In genomic region chr2:72143441-72144356, GRCh38 we compare ENCODE assay signal across 8 cellular contexts. TPM values are rescaled to one million over a fixed set of nuclear protein-coding genes. Genes with fewer than 3 reads are reported as not detected.
A peak's percentile ranks its signal among the peaks of the same experiment; 100 is the strongest.
DNase-seq lines count a peak whose midpoint lies in the region; ATAC-seq and TF ChIP-seq lines count a peak whose summit lies in the region.

No MANE protein-coding gene starts in this region.

- no peaks in the 10 kb centered on the region for H3K36me3 ChIP-seq in mucosa of descending colon (ENCODE audit: low read depth)
- no peaks in the 10 kb centered on the region for H3K36me3 ChIP-seq in tibial artery

- H3K27me3 ChIP-seq in tibial artery: peaks cover 0 to 35% of the 10 kb centered on the region in 2 donors

- H3K27ac ChIP-seq in tibial artery: peak overlapping the region; percentile 62 to 65

- peaks cover 61% of the 10 kb centered on the region for H3K4me1 ChIP-seq in mucosa of descending colon (ENCODE audit: low read depth)
- peaks cover 0 to 80% (median 71%) of the 10 kb centered on the region in 4 donors for H3K4me1 ChIP-seq in tibial artery

- H3K4me3 ChIP-seq in mucosa of descending colon (no peak overlapping the region), tibial artery (peak overlapping the region; percentile 52 to 58)

- DNase-seq in activated CD4-positive, alpha-beta T cell treated with anti-CD3 and anti-CD28 coated beads for 48 hours: peak; percentile 28
- DNase-seq in activated CD4-positive, alpha-beta T cell treated with anti-CD3 and anti-CD28 coated beads for 4 hours: no peak
- peak; percentile 68 for DNase-seq in ecto neural progenitor cell (ENCODE audit: low spot score)
- DNase-seq in mucosa of descending colon: peak; percentile 25 to 55 (median 50)
- DNase-seq in tibial artery: peak in 1 of 2 donors; percentile 70
- DNase-seq in kidney glomerular epithelial cell (lab: John Stamatoyannopoulos, UW): no peak
- no peak for DNase-seq in putamen (ENCODE audit: low spot score)
- no peak for DNase-seq in NK-92 treated with Interleukin-12 subunit alpha and Interleukin-12 subunit beta, amount 100 ng/mL, for 24 hours (lab: John Stamatoyannopoulos, UW)

- TF ChIP-seq CTCF in mucosa of descending colon (IDR thresholded peaks at IDR 0.05): no peak
- no peak for TF ChIP-seq CTCF in tibial artery (IDR thresholded peaks at IDR 0.05)

- no peak for ATAC-seq in mucosa of descending colon

- intact Hi-C loops in mucosa of descending colon (cut with DNase I, micrococcal nuclease): no loop called here
- intact Hi-C loops in tibial artery (cut with DNase I; ENCODE audit: low total_unique reads): loop anchor here (5.0 to 10.0 kb wide), 2 partner anchors 266 to 449 kb away; no protein-coding TSS in a partner anchor

- H3K9me3 ChIP-seq in mucosa of descending colon (no peaks in the 10 kb centered on the region), tibial artery (no peaks in the 10 kb centered on the region)

RNA-seq across cellular contexts. Expression of gene CYP26B1, which starts 4.0 kb away (rescaled TPM):
- total RNA-seq in mucosa of descending colon: 1 to 10 TPM in 2 of 3 donors, under 1 TPM in 1; 0.82 to 9.5 (median 2.5) TPM

Comparison
In these comparisons a context has a peak if more than half of its experiments do, and no peak if none do; other contexts are left out.
1. DNase-seq: peak in activated CD4-positive, alpha-beta T cell treated with anti-CD3 and anti-CD28 coated beads for 48 hours (single experiment), ecto neural progenitor cell (single experiment) and mucosa of descending colon (3 of 3); none in activated CD4-positive, alpha-beta T cell treated with anti-CD3 and anti-CD28 coated beads for 4 hours (0 of 2), kidney glomerular epithelial cell (single experiment), putamen (single experiment) and NK-92 treated with Interleukin-12 subunit alpha and Interleukin-12 subunit beta, amount 100 ng/mL, for 24 hours (single experiment).